ENCODE assay signal across 25 cellular contexts in genomic region chr3:2947536-2947935, GRCh38.
"Had no signal": no experiment of that assay in that cellular context is flagged by ENCODE, and none has a peak within 500 bp of the region (broad histone marks: within the 10 kb centered on the region; RNA-seq: fewer than 3 reads in every experiment).

No MANE protein-coding gene starts in this region.

- H3K27ac ChIP-seq: colonic mucosa, coronary artery, dorsolateral prefrontal cortex, epithelial cell of prostate, esophagus muscularis mucosa, esophagus squamous epithelium, foreskin keratinocyte, gastrocnemius medialis, gastroesophageal sphincter, heart left ventricle, heart right ventricle, hepatocyte had no signal

- DNase-seq: colonic mucosa; cortex of kidney; dermis blood vessel endothelial cell; dorsolateral prefrontal cortex; effector CD4-positive, alpha-beta T cell; effector CD8-positive, alpha-beta T cell; effector memory CD4-positive, alpha-beta T cell; effector memory CD8-positive, alpha-beta T cell; endodermal cell; erythroblast; esophagus squamous epithelium; foreskin fibroblast; foreskin keratinocyte; foreskin melanocyte; gastrocnemius medialis; glutamatergic neuron; head of caudate nucleus; heart left ventricle; heart right ventricle had no signal

- ATAC-seq: effector memory CD8-positive, alpha-beta T cell; esophagus mucosa; foreskin keratinocyte; gastrocnemius medialis; gastroesophageal sphincter; heart left ventricle; heart right ventricle had no signal

- H3K79me2 ChIP-seq: hepatocyte had no signal

- H3K27me3 ChIP-seq: colonic mucosa, dorsolateral prefrontal cortex, esophagus muscularis mucosa, esophagus squamous epithelium, foreskin keratinocyte, gastrocnemius medialis, gastroesophageal sphincter, heart left ventricle, heart right ventricle, hepatocyte had no signal

- H3K4me3 ChIP-seq: colonic mucosa, coronary artery, dorsolateral prefrontal cortex, esophagus muscularis mucosa, esophagus squamous epithelium, gastrocnemius medialis, gastroesophageal sphincter, heart left ventricle, heart right ventricle, hepatocyte had no signal

- H2AFZ ChIP-seq: hepatocyte had no signal

- H3K36me3 ChIP-seq: colonic mucosa, esophagus muscularis mucosa, esophagus squamous epithelium, gastrocnemius medialis, gastroesophageal sphincter, heart left ventricle, heart right ventricle had no signal

- H3K4me2 ChIP-seq: hepatocyte had no signal

- H3K9me3 ChIP-seq: colonic mucosa, esophagus muscularis mucosa, esophagus squamous epithelium, gastrocnemius medialis, gastroesophageal sphincter, heart left ventricle, heart right ventricle had no signal

- H3K4me1 ChIP-seq: colonic mucosa, esophagus muscularis mucosa, esophagus squamous epithelium, foreskin keratinocyte, gastrocnemius medialis, gastroesophageal sphincter, heart left ventricle, heart right ventricle had no signal
